8 cellular contexts compared by ENCODE assay signal in the genomic region with DNA sequence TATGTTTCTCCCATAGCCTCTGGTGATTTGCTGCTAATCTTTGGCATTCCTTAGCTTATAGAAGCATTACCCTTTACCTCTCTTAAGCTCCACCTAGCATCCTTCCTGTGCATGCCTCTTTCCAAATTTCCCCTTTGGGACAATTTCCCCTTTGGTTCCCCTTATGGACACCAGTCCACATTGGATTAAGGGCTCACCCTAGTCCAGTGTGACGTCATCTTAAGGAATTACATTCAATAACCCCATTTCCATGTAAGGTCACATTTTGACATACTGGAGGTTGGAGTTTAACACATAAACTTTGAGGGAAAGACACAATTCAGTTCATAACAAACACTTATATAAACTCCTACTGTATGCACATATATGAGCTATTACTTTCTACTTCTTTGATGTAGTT.
"Had no signal": no experiment of that assay in that cellular context is flagged by ENCODE, and none has a peak within 500 bp of the region (broad histone marks: within the 10 kb centered on the region; RNA-seq: fewer than 3 reads in every experiment).

No MANE protein-coding gene starts in this region.

- FAIRE-seq: G401.6, GM12878, GM12891, GM12892, GM18507, GM19239 had no signal

- DNase-seq: GDM1, GF-D8 had no signal

- H3K4me3 ChIP-seq: GM12878 had no signal

- ATAC-seq: GM12878 had no signal
